ENCODE assay signal across 25 cellular contexts in genomic region chr18:10863026-10863425, GRCh38.
"Had no signal": no experiment of that assay in that cellular context is flagged by ENCODE, and none has a peak within 500 bp of the region (broad histone marks: within the 10 kb centered on the region; RNA-seq: fewer than 3 reads in every experiment).

No MANE protein-coding gene starts in this region.

- FAIRE-seq: frontal cortex, islet of Langerhans, small intestine, urothelium cell line had no signal

- H3K9me3 ChIP-seq: ovary, sigmoid colon, thoracic aorta had no signal

- H3K36me3 ChIP-seq: brain microvascular endothelial cell, esophagus muscularis mucosa, ovary, sigmoid colon, thoracic aorta had no signal

- ATAC-seq: activated naive CD8-positive, alpha-beta T cell treated with anti-CD3 and anti-CD28 coated beads, Interleukin-2, amount 50 U/mL, for 24 hours; stimulated activated effector memory CD8-positive, alpha-beta T cell treated with anti-CD3 and anti-CD28 coated beads, Interleukin-12 subunit alpha, Interleukin-12 subunit beta, amount 100 ng/mL, for 72 hours; T-helper 17 cell had no signal

- H3K27ac ChIP-seq: brain microvascular endothelial cell, esophagus muscularis mucosa, ovary, sigmoid colon, thoracic aorta had no signal

- H3K4me3 ChIP-seq: esophagus muscularis mucosa, ovary, sigmoid colon, thoracic aorta had no signal

- DNase-seq: activated CD4-positive, alpha-beta memory T cell treated with anti-CD3 and anti-CD28 coated beads for 36 hours; activated CD4-positive, alpha-beta T cell treated with anti-CD3 and anti-CD28 coated beads, Interleukin-2, amount 10 ng/mL, durations not matched to agents 24 days and 14 days; activated CD4-positive, CD25-positive, alpha-beta regulatory T cell treated with anti-CD3 and anti-CD28 coated beads, Interleukin-2, amount 50 U/mL, for 72 hours; activated CD8-positive, alpha-beta memory T cell treated with anti-CD3 and anti-CD28 coated beads, Interleukin-2, amount 50 U/mL, for 48 hours; activated gamma-delta T cell; activated naive CD8-positive, alpha-beta T cell treated with anti-CD3 and anti-CD28 coated beads, Interleukin-2, amount 50 U/mL, for 24 hours; activated T-cell treated with anti-CD3 and anti-CD28 coated beads, Interleukin-2, amount 50 U/mL, for 24 hours; brain microvascular endothelial cell; caudate nucleus; endodermal cell; mammary epithelial cell; naive B cell; nephron progenitor cell; ovary; sigmoid colon; small intestine; stimulated activated CD4-positive, alpha-beta T cell treated with anti-CD3 and anti-CD28 coated beads, Interleukin-4, amount 100 ng/mL, for 24 hours; T-helper 17 cell; trophoblast cell had no signal

- H3K27me3 ChIP-seq: brain microvascular endothelial cell, esophagus muscularis mucosa, ovary, sigmoid colon had no signal
